ENCODE assay signal across 15 cellular contexts in genomic region chr18:5998907-5999306, GRCh38.
DNase-seq lines count a peak whose midpoint lies in the region; ATAC-seq, FAIRE-seq and TF ChIP-seq lines count a peak whose summit lies in the region.
"Had no signal": no experiment of that assay in that cellular context is flagged by ENCODE, and none has a peak within 500 bp of the region (broad histone marks: within the 10 kb centered on the region; RNA-seq: fewer than 3 reads in every experiment).

No MANE protein-coding gene starts in this region.

- no peak for TF ChIP-seq CTCF in HFFc6 (IDR thresholded peaks at IDR 0.05)

- CTCF ChIA-PET in activated CD4-positive, alpha-beta memory T cell treated with anti-CD3 and anti-CD28 coated beads, Interleukin-2, amount 10 ng/mL, durations not matched to agents 7 days and 5 days (lab: Charles Lee) = no interaction called here

- peaks cover 7% of the 10 kb centered on the region for H3K9me3 Mint-ChIP-seq in activated CD4-positive, alpha-beta memory T cell treated with anti-CD3 and anti-CD28 coated beads, Interleukin-2, amount 10 ng/mL, durations not matched to agents 7 days and 5 days
- H3K9me3 Mint-ChIP-seq in HFFc6 = peaks cover 33% of the 10 kb centered on the region; the same call in 1 of the 2 replicates

- peak; percentile 100 for ATAC-seq in GM19351 (IDR thresholded peaks at IDR 0.05; ENCODE audit: unreplicated experiment)
- peak; percentile 100 for ATAC-seq in HG02610 (IDR thresholded peaks at IDR 0.05; ENCODE audit: unreplicated experiment)
- ATAC-seq in HG03196 (IDR thresholded peaks at IDR 0.05; ENCODE audit: unreplicated experiment) = peak; percentile 87

- H3K36me3 Mint-ChIP-seq in activated CD4-positive, alpha-beta memory T cell treated with anti-CD3 and anti-CD28 coated beads, Interleukin-2, amount 10 ng/mL, durations not matched to agents 7 days and 5 days (ENCODE audit: low read depth) = no peaks in the 10 kb centered on the region
- no peaks in the 10 kb centered on the region for H3K36me3 Mint-ChIP-seq in HFFc6 (ENCODE audit: low read depth)
- H3K36me3 Mint-ChIP-seq: activated CD4-positive, alpha-beta memory T cell treated with anti-CD3 and anti-CD28 coated beads for 36 hours had no signal

- FAIRE-seq in GM12892 (lab: Jason Lieb, UNC) = peak; percentile 77

- peaks cover 3% of the 10 kb centered on the region for H3K4me1 Mint-ChIP-seq in activated CD4-positive, alpha-beta memory T cell treated with anti-CD3 and anti-CD28 coated beads, Interleukin-2, amount 10 ng/mL, durations not matched to agents 7 days and 5 days
- H3K4me1 Mint-ChIP-seq in HFFc6 (ENCODE audit: low read depth) = no peaks in the 10 kb centered on the region

- no peak for TF ChIP-seq POLR2A in GM12892 (IDR thresholded peaks at IDR 0.05; ENCODE audit: low read depth, low read length)

- no peaks in the 10 kb centered on the region for H3K27me3 Mint-ChIP-seq in activated CD4-positive, alpha-beta memory T cell treated with anti-CD3 and anti-CD28 coated beads, Interleukin-2, amount 10 ng/mL, durations not matched to agents 7 days and 5 days
- H3K27me3 Mint-ChIP-seq in HFFc6 (ENCODE audit: insufficient read depth) = no peaks in the 10 kb centered on the region

- no peak overlapping the region for H3K4me3 Mint-ChIP-seq in activated CD4-positive, alpha-beta memory T cell treated with anti-CD3 and anti-CD28 coated beads, Interleukin-2, amount 10 ng/mL, durations not matched to agents 7 days and 5 days
- H3K4me3 Mint-ChIP-seq in HFFc6 = no peak overlapping the region
- H3K4me3 Mint-ChIP-seq: activated CD4-positive, alpha-beta memory T cell treated with anti-CD3 and anti-CD28 coated beads for 36 hours had no signal

- POLR2A ChIA-PET in activated CD4-positive, alpha-beta memory T cell treated with anti-CD3 and anti-CD28 coated beads, Interleukin-2, amount 10 ng/mL, durations not matched to agents 7 days and 5 days (lab: Charles Lee) = no interaction called here

- DNase-seq in GM12892 (ENCODE audit: insufficient read length) (no peak), ureter (ENCODE audit: low spot score) (no peak), HFFc6 (no peak), NCI-H748 treated with DMSO at 0.1 percent for 48 hours (lab: John Stamatoyannopoulos, UW) (no peak)
- no peak for DNase-seq in activated CD4-positive, alpha-beta memory T cell treated with anti-CD3 and anti-CD28 coated beads, Interleukin-2, amount 10 ng/mL, durations not matched to agents 7 days and 5 days
- DNase-seq: activated CD4-positive, alpha-beta memory T cell treated with anti-CD3 and anti-CD28 coated beads for 36 hours; activated naive CD4-positive, alpha-beta T cell treated with anti-CD3 and anti-CD28 coated beads, Interleukin-2, amount 50 U/mL, for 16 hours; cerebellar nuclear complex; KBM-7; OCI-M1; retina; stimulated activated CD4-positive, alpha-beta T cell treated with anti-CD3 and anti-CD28 coated beads, Interleukin-4, amount 100 ng/mL, for 4 hours had no signal

- no peak overlapping the region for H3K27ac Mint-ChIP-seq in activated CD4-positive, alpha-beta memory T cell treated with anti-CD3 and anti-CD28 coated beads, Interleukin-2, amount 10 ng/mL, durations not matched to agents 7 days and 5 days
- H3K27ac Mint-ChIP-seq in HFFc6 = no peak overlapping the region
- H3K27ac Mint-ChIP-seq: activated CD4-positive, alpha-beta memory T cell treated with anti-CD3 and anti-CD28 coated beads for 36 hours had no signal
